In the genomic region with DNA sequence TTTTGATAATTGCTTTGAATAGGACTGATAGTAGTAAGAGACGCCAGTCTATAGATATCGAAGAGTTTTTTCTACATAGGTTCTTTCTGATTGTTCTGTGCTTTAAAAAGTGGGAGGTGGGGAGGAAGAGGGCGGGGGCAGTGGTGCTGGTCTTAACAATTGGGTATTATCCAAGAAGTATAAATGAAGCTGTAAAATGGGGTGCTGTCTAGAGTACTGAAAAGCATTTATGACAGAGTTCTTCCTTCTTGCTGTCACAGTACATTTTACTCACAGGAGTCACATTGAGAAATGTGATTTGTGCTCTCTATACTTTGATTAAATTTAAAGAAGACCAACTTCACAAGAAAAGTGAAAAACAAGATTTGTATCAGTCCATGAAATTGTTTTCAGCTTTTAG, we compare ENCODE assay signal across 26 cellular contexts. TPM values are rescaled to one million over a fixed set of nuclear protein-coding genes. Genes with fewer than 3 reads are reported as not detected.
A peak's percentile ranks its signal among the peaks of the same experiment; 100 is the strongest.
DNase-seq lines count a peak whose midpoint lies in the region; ATAC-seq, FAIRE-seq and TF ChIP-seq lines count a peak whose summit lies in the region.
"Had no signal": no experiment of that assay in that cellular context is flagged by ENCODE, and none has a peak within 500 bp of the region (broad histone marks: within the 10 kb centered on the region; RNA-seq: fewer than 3 reads in every experiment).

No MANE protein-coding gene starts in this region.

- no peaks in the 10 kb centered on the region for H3K27me3 ChIP-seq in CD4-positive, alpha-beta T cell (ENCODE audit: control insufficient read depth, insufficient read depth, low read length)
- no peaks in the 10 kb centered on the region for H3K27me3 ChIP-seq in GM12878 (replicated peaks in 1 of 2; ENCODE audit: control insufficient read depth in 2 of 2, insufficient read depth in 2 of 2, low read length in 1 of 2)
- no peaks in the 10 kb centered on the region for H3K27me3 ChIP-seq in aorta (ENCODE audit: control insufficient read depth in 1 of 2, insufficient read depth in 2 of 2, low read length in 1 of 2)
- H3K27me3 ChIP-seq: BE2C, MG63 had no signal

- H3K27ac Mint-ChIP-seq in CD4-positive, alpha-beta T cell, result peak overlapping the region; percentile 63
- peak overlapping the region in 6 of 10 donors; percentile 5 to 49 (median 25) for H3K27ac Mint-ChIP-seq in naive thymus-derived CD8-positive, alpha-beta T cell

- H3K4me1 ChIP-seq in A549, result peaks cover 39% of the 10 kb centered on the region
- H3K4me1 ChIP-seq in GM12878 (ENCODE audit: control insufficient read depth, insufficient read depth, low read length), result peaks cover 3% of the 10 kb centered on the region; the same call in 1 of the 2 replicates
- peaks cover 3 to 11% of the 10 kb centered on the region in 2 donors for H3K4me1 ChIP-seq in aorta (ENCODE audit: control insufficient read depth in 1 of 2, insufficient read depth in 2 of 2, low read length in 2 of 2)

- no peak for FAIRE-seq in A549 (lab: Jason Lieb, UNC)
- FAIRE-seq in GM12878 (lab: Jason Lieb, UNC), result no peak
- no peak for FAIRE-seq in H54 (lab: Jason Lieb, UNC)
- FAIRE-seq: G401.6, GM18507, K562, RCC 7860 had no signal

- TF ChIP-seq RAD21 in A549 (conservative IDR thresholded peaks at IDR 0.05 in 1 of 2, IDR thresholded peaks at IDR 0.05 in 1 of 2), result no peak
- TF ChIP-seq RAD21 in GM12878 (IDR thresholded peaks at IDR 0.05; ENCODE audit: insufficient read depth, low read depth, low read length), result no peak

- DNase-seq in A549 (ENCODE audit: low read depth in 1 of 2, low spot score in 1 of 2) (no peak), GM12878 (ENCODE audit: low read depth, low spot score) (no peak), occipital lobe (lab: John Stamatoyannopoulos, UW) (no peak), H54 (ENCODE audit: insufficient read length, low spot score) (no peak), aorta (no peak)
- no peak for DNase-seq in CD4-positive, alpha-beta T cell
- no peak for DNase-seq in naive thymus-derived CD8-positive, alpha-beta T cell
- DNase-seq: BE2C; Calu3; CD8-positive, alpha-beta memory T cell; DMS153; GOT3; MG63; NCI-H1417; NCI-H187; NCI-H446; NCI-H526 had no signal

- H3K36me3 ChIP-seq in GM12878 (ENCODE audit: control insufficient read depth in 2 of 2, insufficient read depth in 2 of 2, low read length in 1 of 2), result peaks cover 0 to 1% of the 10 kb centered on the region in 2 experiments; a peak in 1 of 4 replicates
- H3K36me3 ChIP-seq in aorta (ENCODE audit: control insufficient read depth in 1 of 2, insufficient read depth in 2 of 2, low read length in 1 of 2), result no peaks in the 10 kb centered on the region
- H3K36me3 ChIP-seq: BE2C had no signal

- BruUV-seq in GM12878 (replicated peaks; lab: Mats Ljungman, UMichigan), result no TSS peak

- no peak overlapping the region for H3K4me3 Mint-ChIP-seq in CD4-positive, alpha-beta T cell
- no peak overlapping the region for H3K4me3 Mint-ChIP-seq in naive thymus-derived CD8-positive, alpha-beta T cell
- H3K4me3 Mint-ChIP-seq: CD8-positive, alpha-beta memory T cell had no signal

- TF ChIP-seq POLR2A in A549 (IDR thresholded peaks at IDR 0.05; ENCODE audit: low read length) (no peak), GM12878 (IDR thresholded peaks at IDR 0.05; ENCODE audit: low read depth, low read length) (no peak), H54 (IDR thresholded peaks at IDR 0.05; ENCODE audit: low read depth, low read length) (no peak)

- ATAC-seq in A549, result no peak
- no peak for ATAC-seq in CD4-positive, alpha-beta T cell (ENCODE audit: poor library complexity)
- ATAC-seq in GM12878, result no peak
- ATAC-seq in naive thymus-derived CD8-positive, alpha-beta T cell, result no peak
- no peak for ATAC-seq in aorta (ENCODE audit: low FRiP score)
- ATAC-seq in GM18867 (IDR thresholded peaks at IDR 0.05; ENCODE audit: unreplicated experiment), result no peak

- RAD21 ChIA-PET in GM12878 (lab: Charles Lee; ENCODE audit: unreplicated experiment), result interaction anchor here (1.2 kb wide), 1 partner anchor 40 kb away, joined by 4 read pairs; no protein-coding TSS in a partner anchor

- H3K4me3 ChIP-seq in A549 (no peak overlapping the region), GM12878 (no peak overlapping the region), aorta (ENCODE audit: low read length in 2 of 2) (no peak overlapping the region)
- H3K4me3 ChIP-seq: K562, MG63 had no signal

- H3K27me3 Mint-ChIP-seq in CD4-positive, alpha-beta T cell, result no peaks in the 10 kb centered on the region
- no peaks in the 10 kb centered on the region for H3K27me3 Mint-ChIP-seq in naive thymus-derived CD8-positive, alpha-beta T cell
- H3K27me3 Mint-ChIP-seq: CD8-positive, alpha-beta memory T cell had no signal

- H3K4me2 ChIP-seq in A549 (no peak overlapping the region), GM12878 (ENCODE audit: control insufficient read depth, insufficient read depth) (no peak overlapping the region)

- SMC1A ChIA-PET in GM12878 (lab: Charles Lee; ENCODE audit: uncharacterized antibody, unreplicated experiment), result interaction anchor here (0.7 to 2.8 kb wide), 6 partner anchors 9 to 40 kb away, joined by 3 to 15 read pairs (median 3); no protein-coding TSS in a partner anchor

- in situ Hi-C loops in GM12878 (cut with MboI), result no loop called here

- intact Hi-C loops in CD4-positive, alpha-beta T cell (cut with DNase I, micrococcal nuclease), result loop anchor here in 1 of 2 experiments (5.0 kb wide), 1 partner anchor 36 kb away; no protein-coding TSS in a partner anchor
- intact Hi-C loops in GM12878 (cut with micrococcal nuclease; ENCODE audit: unreplicated experiment), result no loop called here
- intact Hi-C loops in aorta (cut with DNase I), result no loop called here

- no peak overlapping the region for H3K9ac ChIP-seq in GM12878 (ENCODE audit: control insufficient read depth, insufficient read depth, low read length)

- CTCF ChIA-PET in A549 (lab: Yijun Ruan, JAX) (interaction anchor here (1.1 to 2.9 kb wide), 2 partner anchors 26 to 40 kb away, joined by 3 to 13 read pairs; no protein-coding TSS in a partner anchor), GM12878 (lab: Yijun Ruan, JAX) (interaction anchor here (2.7 kb wide), 1 partner anchor 27 kb away, joined by 15 read pairs; no protein-coding TSS in a partner anchor)
- CTCF ChIA-PET in CD4-positive, alpha-beta T cell (lab: Charles Lee), result interaction anchor here (1.7 kb wide), 1 partner anchor 41 kb away, joined by 4 read pairs; the partner anchor contains the start of gene MAPK14

- POLR2A ChIA-PET in A549 (lab: Yijun Ruan, JAX), result no interaction called here
- POLR2A ChIA-PET in CD4-positive, alpha-beta T cell (lab: Charles Lee), result interaction anchor here (1.0 to 1.7 kb wide), 2 partner anchors 16 to 40 kb away, joined by 3 to 7 read pairs; no protein-coding TSS in a partner anchor
- POLR2A ChIA-PET in GM12878 (lab: Charles Lee), result interaction anchor here (1.3 kb wide), 1 partner anchor 30 kb away, joined by 3 read pairs; no protein-coding TSS in a partner anchor
- POLR2A ChIA-PET in naive thymus-derived CD8-positive, alpha-beta T cell (lab: Charles Lee), result no interaction called here

- H3K36me3 Mint-ChIP-seq in CD4-positive, alpha-beta T cell (ENCODE audit: low read depth), result peaks cover 50% of the 10 kb centered on the region
- H3K36me3 Mint-ChIP-seq in naive thymus-derived CD8-positive, alpha-beta T cell, result peaks cover 0 to 23% (median 0%) of the 10 kb centered on the region in 3 donors

- H3K9me3 ChIP-seq in A549 (no peaks in the 10 kb centered on the region), GM12878 (replicated peaks; ENCODE audit: control insufficient read depth, insufficient read depth, low read length) (no peaks in the 10 kb centered on the region), aorta (ENCODE audit: control insufficient read depth, low read length) (no peaks in the 10 kb centered on the region)
- H3K9me3 ChIP-seq in CD4-positive, alpha-beta T cell (ENCODE audit: control insufficient read depth, low read length), result no peaks in the 10 kb centered on the region
- H3K9me3 ChIP-seq: BE2C, MG63 had no signal

- H2AFZ ChIP-seq in GM12878 (ENCODE audit: control insufficient read depth, low read depth, low read length), result no peak overlapping the region

- TF ChIP-seq CTCF in A549 (IDR thresholded peaks at IDR 0.05) (no peak), GM12878 (IDR thresholded peaks at IDR 0.05 in 2 of 3, conservative IDR thresholded peaks at IDR 0.05 in 1 of 3; ENCODE audit: control insufficient read depth in 2 of 3, extremely low read depth in 1 of 3, insufficient read depth in 1 of 3, low read depth in 3 of 3, low read length in 3 of 3) (no peak)
- no peak for TF ChIP-seq CTCF in CD4-positive, alpha-beta T cell (IDR thresholded peaks at IDR 0.05)

- no peaks in the 10 kb centered on the region for H4K20me1 ChIP-seq in GM12878 (ENCODE audit: control insufficient read depth, insufficient read depth)

- H3K79me2 ChIP-seq in GM12878 (ENCODE audit: control insufficient read depth, insufficient read depth, low read length), result peaks cover 16% of the 10 kb centered on the region

- H3K9me3 Mint-ChIP-seq in CD4-positive, alpha-beta T cell, result no peaks in the 10 kb centered on the region
- H3K9me3 Mint-ChIP-seq in naive thymus-derived CD8-positive, alpha-beta T cell, result no peaks in the 10 kb centered on the region
- H3K9me3 Mint-ChIP-seq: CD8-positive, alpha-beta memory T cell had no signal

- WGBS in A549 (ENCODE audit: missing lambda C conversion rate), result 91% methylated on average over 3 of the region's 3 CpGs
- WGBS in GM12878 (ENCODE audit: insufficient coverage, insufficient replicate concordance, low lambda C conversion rate, missing lambda C conversion rate), result 96% methylated on average over 3 of the region's 3 CpGs
- WGBS in aorta, 2 donors, result 81 to 96% methylated on average over 3 of the region's 3 CpGs

- no peak for TF ChIP-seq EP300 in A549 (IDR thresholded peaks at IDR 0.05)
- TF ChIP-seq EP300 in GM12878 (IDR thresholded peaks at IDR 0.05; ENCODE audit: borderline replicate concordance in 1 of 2, control insufficient read depth in 1 of 2, low read depth in 2 of 2, low read length in 2 of 2), result no peak

- no peak overlapping the region for H3K27ac ChIP-seq in A549
- no peak overlapping the region for H3K27ac ChIP-seq in CD4-positive, alpha-beta T cell (ENCODE audit: low read depth, low read length)
- no peak overlapping the region for H3K27ac ChIP-seq in GM12878 (ENCODE audit: control insufficient read depth, insufficient read depth)
- H3K27ac ChIP-seq in aorta (ENCODE audit: low read depth in 1 of 2, low read length in 2 of 2), result no peak overlapping the region

- peaks cover 73% of the 10 kb centered on the region for H3K4me1 Mint-ChIP-seq in CD4-positive, alpha-beta T cell (ENCODE audit: low read depth)
- H3K4me1 Mint-ChIP-seq in naive thymus-derived CD8-positive, alpha-beta T cell, result peaks cover 30 to 71% (median 61%) of the 10 kb centered on the region in 4 donors

RNA-seq across cellular contexts. Expression of gene MAPK14, which starts 41.0 kb away (rescaled TPM):
- 36.7 and 40.2 TPM in 2 replicates for polyA plus RNA-seq in A549 (2011; rRNA removed)
- polyA plus RNA-seq in A549 (2012; cell fraction: cytosol; rRNA removed), result 9.5 and 11.9 TPM in 2 replicates
- polyA plus RNA-seq in A549 (2012; cell fraction: nucleus; rRNA removed), result 16.9 and 27.0 TPM in 2 replicates
- polyA plus RNA-seq in A549 (2017; fragmentation: RNase III; extraction: RNeasy Plus Mini Kit Qiagen cat#74134 plus additional on column Dnase treatment), result 19.4 to 20.5 TPM (median 19.9 TPM) in 3 replicates
- 31.3 and 35.0 TPM in 2 replicates for polyA minus RNA-seq in A549 (2011; rRNA and poly(A)+ RNA removed)
- 10 to 100 TPM; 42.6 to 42.8 TPM for total RNA-seq in CD4-positive, alpha-beta T cell
- total RNA-seq in GM12878 (2013; cell fraction: nucleolus; rRNA removed), result 217 and 244 TPM in 2 replicates
- 47.4 and 53.0 TPM in 2 replicates for total RNA-seq in GM12878 (2014; rRNA removed)
- 43.6 and 44.4 TPM in 2 replicates for total RNA-seq in GM12878 (2014; rRNA removed; fragmentation: Illumina TruSeq; extraction: Trizol)
- 45.6 and 49.1 TPM in 2 replicates for total RNA-seq in GM12878 (2021)
- 15.3 TPM for polyA plus RNA-seq in GM12878 (2011; ENCODE audit: low read depth)
- 59.5 and 67.9 TPM in 2 replicates for polyA plus RNA-seq in GM12878 (2011; rRNA removed)
- polyA plus RNA-seq in GM12878 (2011; cell fraction: cytosol; rRNA removed), result 32.2 and 41.0 TPM in 2 replicates
- polyA plus RNA-seq in GM12878 (2011; cell fraction: nucleus; rRNA removed), result 51.4 and 65.2 TPM in 2 replicates
- polyA plus RNA-seq in GM12878 (2012), result 17.0 and 24.1 TPM in 2 replicates
- 42.4 and 52.5 TPM in 2 replicates for polyA plus RNA-seq in GM12878 (2014; fragmentation: Illumina TruSeq; extraction: Trizol)
- polyA plus RNA-seq in GM12878 (2014; fragmentation: Nextera tagmentation; extraction: Ambion mirVana), result 10 to 100 TPM; 12.5 to 13.7 TPM
- 33.0 and 39.5 TPM in 2 replicates for polyA plus RNA-seq in GM12878 (2014; rRNA removed)
- 10 to 100 TPM; 37.3 to 44.2 TPM for polyA plus RNA-seq in GM12878 (2016; fragmentation: Nextera tagmentation; extraction: Ambion mirVana)
- 75.0 and 99.8 TPM in 2 replicates for polyA minus RNA-seq in GM12878 (2011; rRNA and poly(A)+ RNA removed)
- 17.0 and 23.2 TPM in 2 replicates for polyA minus RNA-seq in GM12878 (2011; cell fraction: cytosol; rRNA and poly(A)+ RNA removed)
- polyA minus RNA-seq in GM12878 (2011; cell fraction: nucleus; rRNA and poly(A)+ RNA removed), result 50.7 and 98.0 TPM in 2 replicates
- total RNA-seq in naive thymus-derived CD8-positive, alpha-beta T cell, result 10 to 100 TPM; 51.5 to 56.5 TPM
- 10 to 100 TPM; 38.1 to 52.9 (median 39.6) TPM for polyA plus RNA-seq in naive thymus-derived CD8-positive, alpha-beta T cell
- total RNA-seq in occipital lobe, result 56.1 TPM
- 10 to 100 TPM; 52.6 to 62.0 TPM for total RNA-seq in aorta
- polyA plus RNA-seq in aorta, result 10 to 100 TPM; 19.8 to 24.5 TPM

RNA-seq across cellular contexts. Expression of gene SLC26A8, which starts 44.2 kb away (rescaled TPM):
- not detected in 2 replicates for polyA plus RNA-seq in A549 (2011; rRNA removed)
- not detected in 2 replicates for polyA plus RNA-seq in A549 (2012; cell fraction: cytosol; rRNA removed)
- not detected in 2 replicates for polyA plus RNA-seq in A549 (2012; cell fraction: nucleus; rRNA removed)
- not detected in 3 replicates for polyA plus RNA-seq in A549 (2017; fragmentation: RNase III; extraction: RNeasy Plus Mini Kit Qiagen cat#74134 plus additional on column Dnase treatment)
- not detected in 2 replicates for polyA minus RNA-seq in A549 (2011; rRNA and poly(A)+ RNA removed)
- total RNA-seq in CD4-positive, alpha-beta T cell, result not detected
- not detected in 2 replicates for total RNA-seq in GM12878 (2013; cell fraction: nucleolus; rRNA removed)
- 0.44 and 0.85 TPM in 2 replicates for total RNA-seq in GM12878 (2014; rRNA removed)
- total RNA-seq in GM12878 (2014; rRNA removed; fragmentation: Illumina TruSeq; extraction: Trizol), result 0.05 and 0.09 TPM in 2 replicates
- 0.35 TPM in 1 of 2 replicates, not detected in the other for total RNA-seq in GM12878 (2021)
- polyA plus RNA-seq in GM12878 (2011; ENCODE audit: low read depth), result not detected
- polyA plus RNA-seq in GM12878 (2011; rRNA removed), result not detected in 2 replicates
- polyA plus RNA-seq in GM12878 (2011; cell fraction: cytosol; rRNA removed), result not detected in 2 replicates
- 0.06 TPM in 1 of 2 replicates, not detected in the other for polyA plus RNA-seq in GM12878 (2011; cell fraction: nucleus; rRNA removed)
- polyA plus RNA-seq in GM12878 (2012), result not detected in 2 replicates
- 0.32 and 1.1 TPM in 2 replicates for polyA plus RNA-seq in GM12878 (2014; fragmentation: Illumina TruSeq; extraction: Trizol)
- polyA plus RNA-seq in GM12878 (2014; fragmentation: Nextera tagmentation; extraction: Ambion mirVana), result under 1 TPM; 0.14 to 0.18 TPM
- 0.22 and 0.26 TPM in 2 replicates for polyA plus RNA-seq in GM12878 (2014; rRNA removed)
- under 1 TPM; 0.28 to 0.95 TPM for polyA plus RNA-seq in GM12878 (2016; fragmentation: Nextera tagmentation; extraction: Ambion mirVana)
- not detected in 2 replicates for polyA minus RNA-seq in GM12878 (2011; rRNA and poly(A)+ RNA removed)
- polyA minus RNA-seq in GM12878 (2011; cell fraction: cytosol; rRNA and poly(A)+ RNA removed), result not detected in 2 replicates
- not detected in 2 replicates for polyA minus RNA-seq in GM12878 (2011; cell fraction: nucleus; rRNA and poly(A)+ RNA removed)
- total RNA-seq in naive thymus-derived CD8-positive, alpha-beta T cell, result not detected
- not detected for polyA plus RNA-seq in naive thymus-derived CD8-positive, alpha-beta T cell
- 5.3 TPM for total RNA-seq in occipital lobe
- under 1 TPM; 0.26 to 0.33 TPM for total RNA-seq in aorta
- polyA plus RNA-seq in aorta, result not detected
- total RNA-seq: A673; Calu3; CD8-positive, alpha-beta memory T cell; Daoy; K562; LHCN-M2; SK-MEL-5 had no signal
- polyA plus RNA-seq: CD8-positive, alpha-beta memory T cell; K562 had no signal

Comparison
In these comparisons a context has a peak if more than half of its experiments do, and no peak if none do; other contexts are left out.
1. POLR2A ChIA-PET loops: an anchor here in CD4-positive, alpha-beta T cell (1.0 to 1.7 kb wide) and GM12878 (1.3 kb wide); none called in A549 and naive thymus-derived CD8-positive, alpha-beta T cell.
2. Of the 24 proteins assayed by ChIP-seq in both GM12878 and A549: peak only in GM12878: none; only in A549: none; in both: REST; in neither: 23.